In the genomic region with DNA sequence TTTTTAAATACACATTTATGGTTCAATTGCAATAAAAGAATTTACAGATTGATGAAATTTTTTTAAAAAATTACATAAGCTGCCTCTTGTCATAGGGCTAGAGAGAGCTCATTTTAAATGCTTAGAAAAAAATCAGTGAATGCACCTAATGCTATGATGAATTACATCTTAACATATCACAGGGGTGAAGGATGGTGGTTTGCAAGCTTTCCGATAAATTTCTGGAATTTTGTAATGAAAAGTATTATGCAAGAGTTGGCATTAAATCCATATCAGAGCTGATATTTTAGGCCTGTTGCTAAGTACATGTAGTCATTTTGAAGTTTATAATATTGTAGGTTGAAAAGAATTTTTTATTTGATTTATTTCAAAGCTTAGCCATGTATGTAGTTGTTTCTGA, we compare ENCODE assay signal across 16 cellular contexts. TPM values are rescaled to one million over a fixed set of nuclear protein-coding genes. Genes with fewer than 3 reads are reported as not detected.
DNase-seq lines count a peak whose midpoint lies in the region; ATAC-seq and TF ChIP-seq lines count a peak whose summit lies in the region.
"Had no signal": no experiment of that assay in that cellular context is flagged by ENCODE, and none has a peak within 500 bp of the region (broad histone marks: within the 10 kb centered on the region; RNA-seq: fewer than 3 reads in every experiment).

No MANE protein-coding gene starts in this region.

- no peak for TF ChIP-seq CTCF in IMR-90 (conservative IDR thresholded peaks at IDR 0.05; ENCODE audit: low read depth, low read length)
- TF ChIP-seq CTCF in choroid plexus epithelial cell (conservative IDR thresholded peaks at IDR 0.05; ENCODE audit: low read depth, low read length): no peak
- no peak for TF ChIP-seq CTCF in omental fat pad (IDR thresholded peaks at IDR 0.05)

- no peak overlapping the region for H3K23ac ChIP-seq in IMR-90 (ENCODE audit: low read depth, low read length)

- H2AK9ac ChIP-seq in IMR-90 (replicated peaks; ENCODE audit: low read depth, low read length, poor library complexity): no peak overlapping the region

- H2BK15ac ChIP-seq in IMR-90 (ENCODE audit: low read depth, low read length): no peak overlapping the region

- H3K36me3 ChIP-seq in ACC112 (ENCODE audit: insufficient read depth, low read length) (peaks cover 7% of the 10 kb centered on the region; the same call in 1 of the 2 replicates), IMR-90 (ENCODE audit: control insufficient read depth, insufficient read depth, low read length) (peaks cover 5% of the 10 kb centered on the region)

- H3K4ac ChIP-seq in IMR-90 (ENCODE audit: low read depth, low read length): no peak overlapping the region

- H2AK5ac ChIP-seq in IMR-90 (ENCODE audit: low read depth, low read length): no peak overlapping the region

- no TSS peak for BruUV-seq in IMR-90 (replicated peaks; lab: Mats Ljungman, UMichigan)

- POLR2A ChIA-PET in IMR-90 (lab: Charles Lee; ENCODE audit: unreplicated experiment): no interaction called here

- no peaks in the 10 kb centered on the region for H3K9me3 ChIP-seq in IMR-90 (ENCODE audit: control insufficient read depth, insufficient read depth, low read length)

- H3K27ac ChIP-seq in ACC112 (ENCODE audit: low read depth, low read length) (0 out of 2 replicates have a peak overlapping the region, but pooled peaks have one; percentile 1), IMR-90 (ENCODE audit: insufficient read depth, low read length) (no peak overlapping the region)
- H3K27ac ChIP-seq: C4-2B, KMS-11 had no signal

- peaks cover 28 to 54% of the 10 kb centered on the region in 2 experiments for H3K79me1 ChIP-seq in IMR-90 (ENCODE audit: low read depth in 1 of 2, low read length in 2 of 2)

- H3K18ac ChIP-seq in IMR-90 (ENCODE audit: low read depth, low read length): no peak overlapping the region

- intact Hi-C loops in IMR-90 (cut with micrococcal nuclease): no loop called here

- dilution Hi-C loops in IMR-90 (cut with HindIII; ENCODE audit: low sequenced_read_pairs, unreplicated experiment): no loop called here

- no peak overlapping the region for H4K91ac ChIP-seq in IMR-90 (ENCODE audit: insufficient read depth, low read depth, low read length)

- no peak for TF ChIP-seq POLR2A in IMR-90 (IDR thresholded peaks at IDR 0.05; ENCODE audit: low read depth, low read length)

- H3K14ac ChIP-seq in IMR-90 (replicated peaks; ENCODE audit: low read depth, low read length): no peak overlapping the region

- TF ChIP-seq RAD21 in IMR-90 (IDR thresholded peaks at IDR 0.05; ENCODE audit: low read length): no peak

- in situ Hi-C loops in IMR-90 (cut with MboI; ENCODE audit: low sequenced_read_pairs): no loop called here

- H2AFZ ChIP-seq in ACC112 (ENCODE audit: low read length, unreplicated experiment) (no peak overlapping the region), IMR-90 (replicated peaks; ENCODE audit: low read length, poor library complexity) (no peak overlapping the region)

- no peak for ATAC-seq in IMR-90 (ENCODE audit: low read depth)
- ATAC-seq in omental fat pad (ENCODE audit: low FRiP score): peak; percentile 67
- no peak for ATAC-seq in GM19467 (IDR thresholded peaks at IDR 0.05; ENCODE audit: unreplicated experiment)
- ATAC-seq: HepG2, Panc1 had no signal

- peaks cover 28% of the 10 kb centered on the region for H3K9me1 ChIP-seq in IMR-90 (ENCODE audit: insufficient read depth, low read length)

- H3K4me1 ChIP-seq in ACC112 (ENCODE audit: control insufficient read depth, insufficient read depth, low read length, unreplicated experiment) (peaks cover 66% of the 10 kb centered on the region), IMR-90 (ENCODE audit: control insufficient read depth, insufficient read depth, low read length) (peaks cover 30% of the 10 kb centered on the region)

- WGBS in IMR-90 (ENCODE audit: extremely low coverage in 2 of 2, insufficient read length in 1 of 2), 2 experiments: no CpG with 5 or more reads among the region's 1 CpG

- no peak overlapping the region for H2BK20ac ChIP-seq in IMR-90 (ENCODE audit: low read depth, low read length)

- peaks cover 48% of the 10 kb centered on the region for H3K79me2 ChIP-seq in ACC112 (ENCODE audit: control insufficient read depth, insufficient read depth, low read length, unreplicated experiment)

- no peak overlapping the region for H2BK5ac ChIP-seq in IMR-90 (ENCODE audit: low read depth, low read length, poor library complexity, severe bottlenecking)

- H3K4me3 ChIP-seq in ACC112 (ENCODE audit: low read depth, low read length) (no peak overlapping the region), IMR-90 (ENCODE audit: insufficient read depth, low read depth, low read length) (no peak overlapping the region), choroid plexus epithelial cell (ENCODE audit: low read depth, low read length) (no peak overlapping the region)

- H3K9ac ChIP-seq in IMR-90 (ENCODE audit: low read depth, low read length): no peak overlapping the region
- H3K9ac ChIP-seq: KMS-11 had no signal

- H3K27me3 ChIP-seq in ACC112 (ENCODE audit: insufficient read depth, low read length): no peaks in the 10 kb centered on the region
- H3K27me3 ChIP-seq in IMR-90 (ENCODE audit: control insufficient read depth, insufficient read depth, low read length): no peaks in the 10 kb centered on the region

- DNase-seq in IMR-90: no peak
- peak; percentile 44 for DNase-seq in choroid plexus epithelial cell (ENCODE audit: low read depth)
- no peak for DNase-seq in omental fat pad (ENCODE audit: low spot score)
- DNase-seq in NCI-H1417 (lab: John Stamatoyannopoulos, UW): no peak
- DNase-seq in NCI-H2029 (lab: John Stamatoyannopoulos, UW): no peak
- DNase-seq: GF-D8, HFFc6, NCI-H1048, NCI-H146, NCI-H524 had no signal

- no peak overlapping the region for H4K5ac ChIP-seq in IMR-90 (ENCODE audit: low read depth, low read length)

- H4K8ac ChIP-seq in IMR-90 (ENCODE audit: low read depth in 2 of 2, low read length in 2 of 2): no peak overlapping the region

- H3K4me2 ChIP-seq in IMR-90 (ENCODE audit: low read depth, low read length): no peak overlapping the region
- H3K4me2 ChIP-seq: KMS-11 had no signal

- H4K20me1 ChIP-seq in IMR-90 (ENCODE audit: insufficient read depth, low read length): no peaks in the 10 kb centered on the region

- H2BK120ac ChIP-seq in IMR-90 (ENCODE audit: low read depth, low read length): no peak overlapping the region

- CTCF ChIA-PET in IMR-90 (lab: Yijun Ruan, JAX): interaction anchor here (1.0 kb wide), 1 partner anchor 112 kb away, joined by 3 read pairs; no protein-coding TSS in a partner anchor

- H3K56ac ChIP-seq in IMR-90 (ENCODE audit: extremely low read depth, insufficient read depth, low read length): no peak overlapping the region

TF ChIP-seq in IMR-90, 13 proteins besides CTCF, POLR2A, EP300 and RAD21:
- peak; percentile 54; the same call in 1 of the 2 replicates for TF ChIP-seq CEBPB (IDR thresholded peaks at IDR 0.05; ENCODE audit: low read depth, low read length)
- no peak for TF ChIP-seq MAFK (IDR thresholded peaks at IDR 0.05; ENCODE audit: low read depth, low read length)

RNA-seq across cellular contexts. Expression of gene DSE, which starts 29.6 kb away (rescaled TPM):
- total RNA-seq in IMR-90 (2012; rRNA removed) (132 and 154 TPM in 2 replicates), omental fat pad (100 to 1,000 TPM in 2 of 4 donors, 10 to 100 TPM in 2; 80.9 to 145 (median 100) TPM)
- 43.9 and 48.0 TPM in 2 replicates for polyA plus RNA-seq in IMR-90 (2012; rRNA removed)
- polyA plus RNA-seq in IMR-90 (2012; cell fraction: cytosol; rRNA removed): 19.3 and 19.7 TPM in 2 replicates
- polyA plus RNA-seq in IMR-90 (2012; cell fraction: nucleus; rRNA removed; ENCODE audit: low replicate concordance): 23.4 and 39.5 TPM in 2 replicates
